ENCODE assay signal across 1 cellular context in the genomic region with DNA sequence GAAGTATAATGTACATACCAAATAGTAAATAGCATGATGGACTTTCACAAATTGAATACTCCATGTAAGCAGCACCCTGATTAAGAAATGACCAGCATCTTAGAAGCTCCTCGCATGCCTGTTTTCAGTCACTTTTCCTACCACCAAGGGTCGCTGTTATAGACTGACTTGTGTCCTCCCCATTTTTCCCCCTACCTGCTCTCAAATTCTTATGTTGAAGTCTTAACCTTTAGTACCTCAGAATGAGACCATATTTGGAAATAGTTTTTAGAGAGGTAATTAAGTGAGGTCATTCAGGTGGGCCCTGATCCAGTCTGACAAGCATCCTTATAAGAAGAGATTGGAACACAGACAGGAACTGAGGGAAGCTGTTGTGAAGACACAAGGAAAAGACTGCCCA.
TF ChIP-seq lines count a peak whose summit lies in the region.

No MANE protein-coding gene starts in this region.

TF ChIP-seq in HepG2, 621 proteins besides CTCF, POLR2A, EP300 and RAD21:
- no peak for TF ChIP-seq AHR (CRISPR knock-in tag; IDR thresholded peaks at IDR 0.05)
- TF ChIP-seq BORCS8-MEF2B (CRISPR knock-in tag; IDR thresholded peaks at IDR 0.05): no peak
- TF ChIP-seq STAG1 (CRISPR knock-in tag; IDR thresholded peaks at IDR 0.05): 0 out of 2 replicates have a peak, but pooled peaks have one; percentile 9
- TF ChIP-seq HOXA9 (CRISPR knock-in tag; IDR thresholded peaks at IDR 0.05; ENCODE audit: borderline replicate concordance): no peak
- peak; percentile 28; the same call in 1 of the 2 replicates for TF ChIP-seq SMC3 (IDR thresholded peaks at IDR 0.05; ENCODE audit: low read length)
TF ChIP-seq in HepG2: peak in this region for 2.
